ENCODE assay signal across 2 cellular contexts in the genomic region with DNA sequence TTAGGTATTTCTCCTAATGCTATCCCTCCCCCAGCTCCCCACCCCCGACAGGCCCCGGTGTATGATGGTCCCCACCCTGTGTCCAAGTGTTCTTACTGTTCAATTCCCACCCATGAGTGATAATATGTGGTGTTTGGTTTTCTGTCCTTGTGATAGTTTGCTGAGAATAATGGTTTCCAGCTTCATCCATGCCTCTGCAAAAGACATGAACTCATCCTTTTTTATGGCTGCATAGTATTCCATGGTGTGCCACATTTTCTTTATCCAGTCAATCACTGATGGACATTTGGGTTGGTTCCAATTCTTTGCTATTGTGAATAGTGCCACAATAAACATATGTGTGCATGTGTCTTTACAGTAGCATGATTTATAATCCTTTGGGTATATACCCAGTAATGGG. TPM values are rescaled to one million over a fixed set of nuclear protein-coding genes. Genes with fewer than 3 reads are reported as not detected.
"Had no signal": no experiment of that assay in that cellular context is flagged by ENCODE, and none has a peak within 500 bp of the region (broad histone marks: within the 10 kb centered on the region; RNA-seq: fewer than 3 reads in every experiment).

No MANE protein-coding gene starts in this region.

RNA-seq across cellular contexts. Expression of a gene that starts 45.4 kb away (rescaled TPM):
- total RNA-seq: H1, H4 had no signal
